1 cellular context compared by ENCODE assay signal in genomic region chr17:81345211-81346089, GRCh38.
TF ChIP-seq lines count a peak whose summit lies in the region.

No MANE protein-coding gene starts in this region.

TF ChIP-seq in K562, 482 proteins besides CTCF, POLR2A, EP300 and RAD21 (continued from another document and continues in another):
- no peak for TF ChIP-seq TRIM25 (IDR thresholded peaks at IDR 0.05; ENCODE audit: borderline replicate concordance)
- no peak for TF ChIP-seq MEIS2 (IDR thresholded peaks at IDR 0.05; ENCODE audit: partially characterized antibody)
- no peak for TF ChIP-seq ZNF124 (CRISPR knock-in tag; IDR thresholded peaks at IDR 0.05)
- no peak for TF ChIP-seq MED1 (CRISPR knock-in tag; IDR thresholded peaks at IDR 0.05; ENCODE audit: borderline replicate concordance)
- no peak for TF ChIP-seq ZFPM2 (CRISPR knock-in tag; IDR thresholded peaks at IDR 0.05)
- peak in 1 of 2 experiments; percentile 81; a peak in 1 of 4 replicates for TF ChIP-seq SIN3A (IDR thresholded peaks at IDR 0.05; ENCODE audit: borderline replicate concordance in 2 of 2, control insufficient read depth in 1 of 2, low read depth in 2 of 2, low read length in 2 of 2)
- no peak for TF ChIP-seq CBX8 (IDR thresholded peaks at IDR 0.05; ENCODE audit: borderline replicate concordance, extremely low read depth, low read depth, low read length, poor library complexity, severe bottlenecking)
- no peak for TF ChIP-seq CBFB (CRISPR knock-in tag; IDR thresholded peaks at IDR 0.05)
- TF ChIP-seq CEBPG (CRISPR knock-in tag; IDR thresholded peaks at IDR 0.05), result no peak
- no peak for TF ChIP-seq CEBPG (tag; conservative IDR thresholded peaks at IDR 0.05 in 1 of 2, IDR thresholded peaks at IDR 0.05 in 1 of 2)
- TF ChIP-seq NRF1 (conservative IDR thresholded peaks at IDR 0.05 in 1 of 2, IDR thresholded peaks at IDR 0.05 in 1 of 2), result peak; percentile 33 to 42; a peak in 2 of 4 replicates
- TF ChIP-seq KHSRP (IDR thresholded peaks at IDR 0.05), result no peak
- TF ChIP-seq ZNF668 (CRISPR knock-in tag; IDR thresholded peaks at IDR 0.05), result no peak
- TF ChIP-seq FOXM1 (IDR thresholded peaks at IDR 0.05; ENCODE audit: low read depth), result no peak
- TF ChIP-seq FOXM1 (CRISPR knock-in tag; IDR thresholded peaks at IDR 0.05; ENCODE audit: low read depth), result 0 out of 2 replicates have a peak, but pooled peaks have one; percentile 38
- no peak for TF ChIP-seq NFRKB (IDR thresholded peaks at IDR 0.05; ENCODE audit: low read depth)
- no peak for TF ChIP-seq PPARD (CRISPR knock-in tag; IDR thresholded peaks at IDR 0.05)
- no peak for TF ChIP-seq HMGXB4 (CRISPR knock-in tag; IDR thresholded peaks at IDR 0.05)
- TF ChIP-seq NR3C1 (CRISPR knock-in tag; IDR thresholded peaks at IDR 0.05), result no peak
- TF ChIP-seq AFF4 (CRISPR knock-in tag; IDR thresholded peaks at IDR 0.05), result no peak
- TF ChIP-seq ELK3 (CRISPR knock-in tag; IDR thresholded peaks at IDR 0.05), result no peak
- no peak for TF ChIP-seq SPI1 (IDR thresholded peaks at IDR 0.05; ENCODE audit: borderline replicate concordance, low read depth, low read length)
- TF ChIP-seq ZBTB17 (CRISPR knock-in tag; IDR thresholded peaks at IDR 0.05), result no peak
- TF ChIP-seq PHF8 (IDR thresholded peaks at IDR 0.05; ENCODE audit: borderline replicate concordance, low read length), result peak; percentile 77; the same call in 1 of the 2 replicates
- TF ChIP-seq ZNF76 (CRISPR knock-in tag; IDR thresholded peaks at IDR 0.05; ENCODE audit: borderline replicate concordance), result 0 out of 2 replicates have a peak, but pooled peaks have one; percentile 16
- no peak for TF ChIP-seq ZFP36 (IDR thresholded peaks at IDR 0.05; ENCODE audit: low read depth, low read length, partially characterized antibody)
- TF ChIP-seq MYBL2 (IDR thresholded peaks at IDR 0.05; ENCODE audit: low read depth), result no peak
- no peak for TF ChIP-seq MYBL2 (CRISPR knock-in tag; IDR thresholded peaks at IDR 0.05; ENCODE audit: borderline replicate concordance)
- TF ChIP-seq TCFL5 (CRISPR knock-in tag; conservative IDR thresholded peaks at IDR 0.05), result no peak
- no peak for TF ChIP-seq PATZ1 (CRISPR knock-in tag; IDR thresholded peaks at IDR 0.05; ENCODE audit: borderline replicate concordance)
- peak; percentile 71 for TF ChIP-seq HNRNPL (IDR thresholded peaks at IDR 0.05; ENCODE audit: low read depth, low read length)
- TF ChIP-seq ZHX1 (conservative IDR thresholded peaks at IDR 0.05; ENCODE audit: low read length), result no peak
- no peak for TF ChIP-seq ADNP (tag; IDR thresholded peaks at IDR 0.05)
- TF ChIP-seq MTA2 (IDR thresholded peaks at IDR 0.05; ENCODE audit: low read depth), result no peak
- peak; percentile 64; the same call in 1 of the 2 replicates for TF ChIP-seq ZC3H4 (CRISPR knock-in tag; IDR thresholded peaks at IDR 0.05; ENCODE audit: borderline replicate concordance)
- TF ChIP-seq FOXA1 (IDR thresholded peaks at IDR 0.05; ENCODE audit: borderline replicate concordance), result no peak
- TF ChIP-seq CHD1 (IDR thresholded peaks at IDR 0.05; ENCODE audit: low read length), result no peak
- no peak for TF ChIP-seq ZNF3 (CRISPR knock-in tag; IDR thresholded peaks at IDR 0.05)
- TF ChIP-seq ATF3 (IDR thresholded peaks at IDR 0.05), result no peak
- no peak for TF ChIP-seq ATF3 (CRISPR knock-in tag; conservative IDR thresholded peaks at IDR 0.05)
- TF ChIP-seq CBX2 (IDR thresholded peaks at IDR 0.05; ENCODE audit: insufficient read depth, low read length, poor library complexity, severe bottlenecking), result no peak
- TF ChIP-seq ZBTB9 (CRISPR knock-in tag; IDR thresholded peaks at IDR 0.05), result no peak
- peak; percentile 80 for TF ChIP-seq RBFOX2 (IDR thresholded peaks at IDR 0.05; ENCODE audit: low read depth, low read length)
- peak; percentile 65 for TF ChIP-seq FIP1L1 (IDR thresholded peaks at IDR 0.05; ENCODE audit: low read depth, low read length, poor library complexity, severe bottlenecking)
- no peak for TF ChIP-seq XRCC4 (IDR thresholded peaks at IDR 0.05; ENCODE audit: extremely low read depth, insufficient read depth, insufficient read length)
- no peak for TF ChIP-seq IRF2 (CRISPR knock-in tag; IDR thresholded peaks at IDR 0.05)
- no peak for TF ChIP-seq ZNF212 (CRISPR knock-in tag; IDR thresholded peaks at IDR 0.05)
- no peak for TF ChIP-seq SNRNP70 (optimal IDR thresholded peaks at IDR 0.05; ENCODE audit: low read depth, low read length)
- no peak for TF ChIP-seq U2AF2 (optimal IDR thresholded peaks at IDR 0.05; ENCODE audit: low read depth, low read length)
- no peak for TF ChIP-seq ZNF133 (CRISPR knock-in tag; IDR thresholded peaks at IDR 0.05)
- no peak for TF ChIP-seq TBL1XR1 (IDR thresholded peaks at IDR 0.05; ENCODE audit: low read length in 2 of 2)
- TF ChIP-seq MAZ (CRISPR knock-in tag; conservative IDR thresholded peaks at IDR 0.05 in 1 of 2, IDR thresholded peaks at IDR 0.05 in 1 of 2), result peak; percentile 89 to 95
- peak; percentile 61 to 80 for TF ChIP-seq NONO (IDR thresholded peaks at IDR 0.05; ENCODE audit: low read depth in 2 of 2, low read length in 1 of 2)
- TF ChIP-seq ZNF354B (CRISPR knock-in tag; IDR thresholded peaks at IDR 0.05), result no peak
- TF ChIP-seq ZBTB7A (IDR thresholded peaks at IDR 0.05; ENCODE audit: borderline replicate concordance, control insufficient read depth, low read depth, low read length), result peak; percentile 89
- no peak for TF ChIP-seq DACH1 (IDR thresholded peaks at IDR 0.05; ENCODE audit: partially characterized antibody)
